In genomic region chr3:169090559-169090958, GRCh38 we compare ENCODE assay signal across 20 cellular contexts.
"Had no signal": no experiment of that assay in that cellular context is flagged by ENCODE, and none has a peak within 500 bp of the region (broad histone marks: within the 10 kb centered on the region; RNA-seq: fewer than 3 reads in every experiment).

No MANE protein-coding gene starts in this region.

- H3K4me1 ChIP-seq: colonic mucosa, left lung, parathyroid adenoma, sigmoid colon, spleen had no signal

- H2AFZ ChIP-seq: parathyroid adenoma had no signal

- H3K79me2 ChIP-seq: parathyroid adenoma had no signal

- H3K4me3 ChIP-seq: colonic mucosa, left lung, lung, sigmoid colon, spleen, thoracic aorta, vagina had no signal

- ATAC-seq: activated CD8-positive, alpha-beta T cell treated with anti-CD3 and anti-CD28 coated beads, Interleukin-2, amount 10 ng/mL, durations not matched to agents 7 days and 5 days; activated naive CD8-positive, alpha-beta T cell treated with anti-CD3 and anti-CD28 coated beads, Interleukin-2, amount 50 U/mL, for 24 hours had no signal

- H3K27ac ChIP-seq: colonic mucosa, parathyroid adenoma, sigmoid colon, spleen, thoracic aorta, vagina had no signal

- DNase-seq: activated CD4-positive, alpha-beta T cell treated with anti-CD3 and anti-CD28 coated beads for 1 hour; activated CD4-positive, alpha-beta T cell treated with anti-CD3 and anti-CD28 coated beads, Interleukin-2, amount 50 U/mL, for 1 hour; activated CD8-positive, alpha-beta T cell treated with anti-CD3 and anti-CD28 coated beads, Interleukin-2, amount 10 ng/mL, durations not matched to agents 7 days and 5 days; activated gamma-delta T cell; activated naive CD4-positive, alpha-beta T cell treated with anti-CD3 and anti-CD28 coated beads, Interleukin-2, amount 50 U/mL, for 16 hours; activated naive CD8-positive, alpha-beta T cell treated with anti-CD3 and anti-CD28 coated beads, Interleukin-2, amount 50 U/mL, for 24 hours; anterior cingulate cortex; colonic mucosa; left lung; midbrain; sigmoid colon; spleen; stimulated activated CD4-positive, alpha-beta T cell treated with anti-CD3 and anti-CD28 coated beads, Interleukin-4, amount 100 ng/mL, for 24 hours; stimulated activated naive CD4-positive, alpha-beta T cell treated with Interleukin-2 at 50 U/mL for 16 hours; T-helper 9 cell had no signal

- H3K9me3 ChIP-seq: colonic mucosa, left lung, sigmoid colon, spleen, thoracic aorta, vagina had no signal

- H3K9ac ChIP-seq: parathyroid adenoma had no signal

- H3K27me3 ChIP-seq: brain microvascular endothelial cell, colonic mucosa, left lung, sigmoid colon, spleen, vagina had no signal

- H3K36me3 ChIP-seq: colonic mucosa, sigmoid colon, spleen, thoracic aorta, vagina had no signal
